In genomic region chr5:56091664-56092063, GRCh38 we compare ENCODE assay signal across 26 cellular contexts.
DNase-seq lines count a peak whose midpoint lies in the region; ATAC-seq and TF ChIP-seq lines count a peak whose summit lies in the region.
"Had no signal": no experiment of that assay in that cellular context is flagged by ENCODE, and none has a peak within 500 bp of the region (broad histone marks: within the 10 kb centered on the region; RNA-seq: fewer than 3 reads in every experiment).

No MANE protein-coding gene starts in this region.

- intact Hi-C loops in Right ventricle myocardium inferior (cut with DNase I), result no loop called here

- H3K4me3 Mint-ChIP-seq in stimulated activated naive CD8-positive, alpha-beta T cell treated with anti-CD3 and anti-CD28 coated beads, Interleukin-15, amount 100 ng/mL, for 72 hours, result peak overlapping the region; percentile 22 to 82
- H3K4me3 Mint-ChIP-seq in T-cell, result peak overlapping the region in 2 of 3 donors; percentile 4 to 60
- peak overlapping the region; percentile 0 for H3K4me3 Mint-ChIP-seq in activated naive CD8-positive, alpha-beta T cell treated with anti-CD3 and anti-CD28 coated beads, Interleukin-2, amount 10 ng/mL, durations not matched to agents 7 days and 5 days
- no peak overlapping the region for H3K4me3 Mint-ChIP-seq in type B pancreatic cell
- H3K4me3 Mint-ChIP-seq: immature natural killer cell; natural killer cell treated with Interleukin-12 subunit alpha and Interleukin-12 subunit beta and Interleukin-15 and Interleukin-18, amount 100 ng/mL, for 72 hours; stimulated activated memory B cell treated with anti-CD40 and anti-IgM and Interleukin-4, amounts not matched to agents 10 μg/mL and 1 μg/mL and 100 μg/mL, for 72 hours had no signal

- DNase-seq in stimulated activated naive CD8-positive, alpha-beta T cell treated with anti-CD3 and anti-CD28 coated beads, Interleukin-15, amount 100 ng/mL, for 72 hours, result no peak
- no peak for DNase-seq in stimulated activated naive CD8-positive, alpha-beta T cell treated with anti-CD3 and anti-CD28 coated beads, Interleukin-15, Interleukin-2, amounts not matched to agents 100 U/mL and 50 U/mL, for 24 hours
- DNase-seq in T-cell (no peak), Right ventricle myocardium inferior (ENCODE audit: missing footprints) (no peak), type B pancreatic cell (ENCODE audit: extremely low spot score, unreplicated experiment) (no peak), foreskin fibroblast (no peak)
- no peak for DNase-seq in activated naive CD8-positive, alpha-beta T cell treated with anti-CD3 and anti-CD28 coated beads, Interleukin-2, amount 10 ng/mL, durations not matched to agents 7 days and 5 days
- DNase-seq: activated effector memory CD4-positive, alpha-beta T cell treated with anti-CD3 and anti-CD28 coated beads, Interleukin-2, amount 50 U/mL, for 16 hours; C1 segment of cervical spinal cord; DND-41; effector CD4-positive, alpha-beta T cell; GF-D8; GM23248; immature natural killer cell; Karpas-422; left cardiac atrium; NCI-H1417; NCI-H2029 treated with DMSO at 0.1 percent for 48 hours; NCI-H526; NK-92 treated with Interleukin-12 subunit alpha and Interleukin-12 subunit beta, amount 100 ng/mL, for 24 hours; PC-3; upper lobe of left lung had no signal

- no peak for TF ChIP-seq CTCF in type B pancreatic cell (conservative IDR thresholded peaks at IDR 0.05)
- TF ChIP-seq CTCF in foreskin fibroblast (IDR thresholded peaks at IDR 0.05; ENCODE audit: low read depth, low read length), result no peak

- CTCF ChIA-PET in T-cell (lab: Charles Lee), result interaction anchor here in 1 of 2 donors (0.7 kb wide), 2 partner anchors 22 to 1574 kb away, joined by 3 read pairs; no protein-coding TSS in a partner anchor

- POLR2A ChIA-PET in T-cell (lab: Charles Lee), result no interaction called here
- POLR2A ChIA-PET in activated naive CD8-positive, alpha-beta T cell treated with anti-CD3 and anti-CD28 coated beads, Interleukin-2, amount 10 ng/mL, durations not matched to agents 7 days and 5 days (lab: Charles Lee), result no interaction called here

- no peak for ATAC-seq in stimulated activated naive CD8-positive, alpha-beta T cell treated with anti-CD3 and anti-CD28 coated beads, Interleukin-15, amount 100 ng/mL, for 72 hours
- ATAC-seq in stimulated activated naive CD8-positive, alpha-beta T cell treated with anti-CD3 and anti-CD28 coated beads, Interleukin-15, Interleukin-2, amounts not matched to agents 100 U/mL and 50 U/mL, for 24 hours, result no peak
- ATAC-seq in T-cell (replicated peaks in 1 of 4), result no peak
- no peak for ATAC-seq in activated naive CD8-positive, alpha-beta T cell treated with anti-CD3 and anti-CD28 coated beads, Interleukin-2, amount 10 ng/mL, durations not matched to agents 7 days and 5 days (ENCODE audit: low read depth)
- ATAC-seq in Right ventricle myocardium inferior, result no peak
- ATAC-seq: left cardiac atrium; natural killer cell treated with Interleukin-12 subunit alpha and Interleukin-12 subunit beta and Interleukin-15 and Interleukin-18, amount 100 ng/mL, for 72 hours; PC-3; stimulated activated memory B cell treated with anti-CD40 and anti-IgM and Interleukin-4, amounts not matched to agents 10 μg/mL and 1 μg/mL and 100 μg/mL, for 72 hours had no signal

- H3K4me1 Mint-ChIP-seq in stimulated activated naive CD8-positive, alpha-beta T cell treated with anti-CD3 and anti-CD28 coated beads, Interleukin-15, amount 100 ng/mL, for 72 hours, result peaks cover 83% of the 10 kb centered on the region
- H3K4me1 Mint-ChIP-seq in T-cell (peaks cover 65 to 73% (median 68%) of the 10 kb centered on the region in 3 donors), type B pancreatic cell (ENCODE audit: unreplicated experiment) (peaks cover 5% of the 10 kb centered on the region)
- peaks cover 39% of the 10 kb centered on the region for H3K4me1 Mint-ChIP-seq in activated naive CD8-positive, alpha-beta T cell treated with anti-CD3 and anti-CD28 coated beads, Interleukin-2, amount 10 ng/mL, durations not matched to agents 7 days and 5 days
- H3K4me1 Mint-ChIP-seq: immature natural killer cell had no signal

- H3K27me3 Mint-ChIP-seq in stimulated activated naive CD8-positive, alpha-beta T cell treated with anti-CD3 and anti-CD28 coated beads, Interleukin-15, amount 100 ng/mL, for 72 hours, result no peaks in the 10 kb centered on the region
- H3K27me3 Mint-ChIP-seq in T-cell, result no peaks in the 10 kb centered on the region
- no peaks in the 10 kb centered on the region for H3K27me3 Mint-ChIP-seq in activated naive CD8-positive, alpha-beta T cell treated with anti-CD3 and anti-CD28 coated beads, Interleukin-2, amount 10 ng/mL, durations not matched to agents 7 days and 5 days
- no peaks in the 10 kb centered on the region for H3K27me3 Mint-ChIP-seq in type B pancreatic cell
- H3K27me3 Mint-ChIP-seq: natural killer cell treated with Interleukin-12 subunit alpha and Interleukin-12 subunit beta and Interleukin-15 and Interleukin-18, amount 100 ng/mL, for 72 hours had no signal

- no peak overlapping the region for H3K4me3 ChIP-seq in foreskin fibroblast (ENCODE audit: low read depth in 1 of 2, low read length in 2 of 2)
- H3K4me3 ChIP-seq: GM23248, lung, SK-N-MC, upper lobe of left lung had no signal

- H3K36me3 Mint-ChIP-seq in T-cell (no peaks in the 10 kb centered on the region), type B pancreatic cell (no peaks in the 10 kb centered on the region)
- H3K36me3 Mint-ChIP-seq in activated naive CD8-positive, alpha-beta T cell treated with anti-CD3 and anti-CD28 coated beads, Interleukin-2, amount 10 ng/mL, durations not matched to agents 7 days and 5 days, result peaks cover 2% of the 10 kb centered on the region
- H3K36me3 Mint-ChIP-seq: immature natural killer cell; natural killer cell treated with Interleukin-12 subunit alpha and Interleukin-12 subunit beta and Interleukin-15 and Interleukin-18, amount 100 ng/mL, for 72 hours; stimulated activated memory B cell treated with anti-CD40 and anti-IgM and Interleukin-4, amounts not matched to agents 10 μg/mL and 1 μg/mL and 100 μg/mL, for 72 hours had no signal

- peak overlapping the region; percentile 12 to 84 for H3K27ac Mint-ChIP-seq in stimulated activated naive CD8-positive, alpha-beta T cell treated with anti-CD3 and anti-CD28 coated beads, Interleukin-15, amount 100 ng/mL, for 72 hours
- H3K27ac Mint-ChIP-seq in T-cell, result peak overlapping the region; percentile 90 to 92
- H3K27ac Mint-ChIP-seq in activated naive CD8-positive, alpha-beta T cell treated with anti-CD3 and anti-CD28 coated beads, Interleukin-2, amount 10 ng/mL, durations not matched to agents 7 days and 5 days, result peak overlapping the region; percentile 5
- no peak overlapping the region for H3K27ac Mint-ChIP-seq in type B pancreatic cell
- H3K27ac Mint-ChIP-seq: immature natural killer cell; natural killer cell treated with Interleukin-12 subunit alpha and Interleukin-12 subunit beta and Interleukin-15 and Interleukin-18, amount 100 ng/mL, for 72 hours; stimulated activated memory B cell treated with anti-CD40 and anti-IgM and Interleukin-4, amounts not matched to agents 10 μg/mL and 1 μg/mL and 100 μg/mL, for 72 hours had no signal

- H3K9me3 Mint-ChIP-seq in stimulated activated naive CD8-positive, alpha-beta T cell treated with anti-CD3 and anti-CD28 coated beads, Interleukin-15, amount 100 ng/mL, for 72 hours, result peaks cover 0 to 4% of the 10 kb centered on the region in 2 donors
- H3K9me3 Mint-ChIP-seq in T-cell, result no peaks in the 10 kb centered on the region
- no peaks in the 10 kb centered on the region for H3K9me3 Mint-ChIP-seq in activated naive CD8-positive, alpha-beta T cell treated with anti-CD3 and anti-CD28 coated beads, Interleukin-2, amount 10 ng/mL, durations not matched to agents 7 days and 5 days
- no peaks in the 10 kb centered on the region for H3K9me3 Mint-ChIP-seq in type B pancreatic cell
- H3K9me3 Mint-ChIP-seq: immature natural killer cell; natural killer cell treated with Interleukin-12 subunit alpha and Interleukin-12 subunit beta and Interleukin-15 and Interleukin-18, amount 100 ng/mL, for 72 hours had no signal
